ENCODE assay signal across 19 cellular contexts in the genomic region with DNA sequence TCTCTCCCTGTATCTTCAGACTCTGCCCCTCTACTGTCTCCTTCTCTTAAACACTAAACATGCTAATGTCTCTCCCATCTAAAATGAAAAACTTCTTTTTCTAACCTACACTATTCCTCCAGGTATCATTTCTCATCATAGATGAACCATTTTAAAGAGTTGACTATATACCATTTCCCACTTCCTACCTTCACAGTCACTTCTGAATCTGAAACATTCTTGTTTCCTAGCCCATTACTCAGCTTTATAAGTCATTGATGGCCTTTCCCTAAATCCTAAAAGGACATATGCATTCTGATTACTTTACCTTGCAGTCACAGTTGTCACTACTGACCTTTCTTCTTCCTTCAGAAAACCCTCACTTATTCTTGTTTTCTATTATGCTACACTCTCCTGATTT.
"Had no signal": no experiment of that assay in that cellular context is flagged by ENCODE, and none has a peak within 500 bp of the region (broad histone marks: within the 10 kb centered on the region; RNA-seq: fewer than 3 reads in every experiment).

No MANE protein-coding gene starts in this region.

- H3K9me3 ChIP-seq: colonic mucosa, esophagus squamous epithelium, gastrocnemius medialis, upper lobe of left lung had no signal

- ATAC-seq: gastrocnemius medialis; left cardiac atrium; natural killer cell; sciatic nerve; stimulated activated memory B cell treated with anti-CD40 and anti-IgM and Interleukin-4, amounts not matched to agents 10 μg/mL and 1 μg/mL and 100 μg/mL, for 72 hours; WTC11 had no signal

- H3K4me3 ChIP-seq: colonic mucosa, esophagus squamous epithelium, gastrocnemius medialis, upper lobe of left lung had no signal

- H3K27me3 ChIP-seq: colonic mucosa, esophagus squamous epithelium, gastrocnemius medialis, upper lobe of left lung had no signal

- DNase-seq: activated CD4-positive, alpha-beta memory T cell treated with anti-CD3 and anti-CD28 coated beads for 36 hours; activated CD4-positive, alpha-beta T cell treated with anti-CD3 and anti-CD28 coated beads for 4 hours; activated naive CD8-positive, alpha-beta T cell treated with anti-CD3 and anti-CD28 coated beads, Interleukin-2, amount 10 ng/mL, durations not matched to agents 7 days and 5 days; activated T-cell treated with anti-CD3 and anti-CD28 coated beads for 4 hours; amygdala; colonic mucosa; esophagus squamous epithelium; gastrocnemius medialis; head of caudate nucleus; hypothalamus; left cardiac atrium; midbrain; natural killer cell; small intestine; stimulated activated CD4-positive, alpha-beta T cell treated with anti-CD3 and anti-CD28 coated beads, Interleukin-2, amount 100 ng/mL, for 24 hours; upper lobe of left lung had no signal

- H3K4me3 Mint-ChIP-seq: activated CD4-positive, alpha-beta memory T cell treated with anti-CD3 and anti-CD28 coated beads for 36 hours; activated naive CD8-positive, alpha-beta T cell treated with anti-CD3 and anti-CD28 coated beads, Interleukin-2, amount 10 ng/mL, durations not matched to agents 7 days and 5 days; natural killer cell; stimulated activated memory B cell treated with anti-CD40 and anti-IgM and Interleukin-4, amounts not matched to agents 10 μg/mL and 1 μg/mL and 100 μg/mL, for 72 hours; WTC11 had no signal

- H3K9me3 Mint-ChIP-seq: activated CD4-positive, alpha-beta memory T cell treated with anti-CD3 and anti-CD28 coated beads for 36 hours; natural killer cell; stimulated activated memory B cell treated with anti-CD40 and anti-IgM and Interleukin-4, amounts not matched to agents 10 μg/mL and 1 μg/mL and 100 μg/mL, for 72 hours; WTC11 had no signal

- H3K27ac ChIP-seq: colonic mucosa, esophagus squamous epithelium, gastrocnemius medialis, upper lobe of left lung had no signal

- H3K36me3 ChIP-seq: colonic mucosa, upper lobe of left lung had no signal

- H3K27ac Mint-ChIP-seq: activated CD4-positive, alpha-beta memory T cell treated with anti-CD3 and anti-CD28 coated beads for 36 hours; activated naive CD8-positive, alpha-beta T cell treated with anti-CD3 and anti-CD28 coated beads, Interleukin-2, amount 10 ng/mL, durations not matched to agents 7 days and 5 days; natural killer cell; stimulated activated memory B cell treated with anti-CD40 and anti-IgM and Interleukin-4, amounts not matched to agents 10 μg/mL and 1 μg/mL and 100 μg/mL, for 72 hours; WTC11 had no signal

- H3K27me3 Mint-ChIP-seq: activated CD4-positive, alpha-beta memory T cell treated with anti-CD3 and anti-CD28 coated beads for 36 hours; activated naive CD8-positive, alpha-beta T cell treated with anti-CD3 and anti-CD28 coated beads, Interleukin-2, amount 10 ng/mL, durations not matched to agents 7 days and 5 days; stimulated activated memory B cell treated with anti-CD40 and anti-IgM and Interleukin-4, amounts not matched to agents 10 μg/mL and 1 μg/mL and 100 μg/mL, for 72 hours had no signal

- H3K4me1 Mint-ChIP-seq: natural killer cell; stimulated activated memory B cell treated with anti-CD40 and anti-IgM and Interleukin-4, amounts not matched to agents 10 μg/mL and 1 μg/mL and 100 μg/mL, for 72 hours; WTC11 had no signal
